Comparison of ENCODE assay signal across 10 cellular contexts in the genomic region with DNA sequence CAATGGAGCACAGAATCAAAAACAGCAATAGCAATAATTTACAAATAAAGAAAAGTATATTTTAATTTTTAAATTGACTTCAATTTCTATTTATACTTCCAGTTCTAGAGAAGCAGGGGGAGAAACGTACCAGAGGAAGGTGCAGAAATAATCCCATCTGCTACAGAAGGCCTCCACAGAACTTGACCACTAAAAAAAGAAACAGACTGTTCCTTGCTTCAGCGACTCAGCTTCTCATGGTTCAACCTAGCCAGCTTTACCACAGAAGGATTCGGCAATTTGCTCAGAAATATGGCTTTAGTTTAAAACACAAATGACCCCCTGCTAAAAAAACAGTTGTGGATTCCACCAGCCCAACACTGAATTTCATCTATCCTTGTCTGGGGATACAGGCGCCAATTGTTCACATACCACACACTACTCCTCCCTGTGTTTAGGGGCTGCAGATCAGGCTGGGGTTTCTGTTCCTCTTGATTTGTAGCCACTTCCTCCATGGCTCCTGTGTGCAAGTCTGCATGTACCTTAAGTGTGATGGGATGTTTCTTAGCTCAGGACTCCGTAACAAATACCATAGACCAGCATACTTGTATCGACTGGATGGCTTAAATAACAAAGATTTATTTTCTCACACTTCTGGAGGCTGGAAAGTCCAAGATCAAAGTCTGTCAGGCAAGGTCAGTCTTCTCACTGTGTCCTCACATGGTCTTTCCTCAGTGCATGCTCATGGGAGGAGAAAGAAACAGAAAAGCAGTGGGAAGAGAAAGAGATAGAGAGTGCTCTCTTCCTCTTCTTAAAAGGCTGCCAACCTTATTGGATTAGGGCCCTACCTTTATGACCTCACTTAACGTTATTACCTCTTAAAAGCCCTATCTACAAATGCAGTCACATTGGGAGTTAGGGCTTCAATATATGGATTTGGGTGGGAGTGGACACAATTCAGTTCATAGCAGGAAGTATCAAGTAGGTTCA.
DNase-seq lines count a peak whose midpoint lies in the region; ATAC-seq and TF ChIP-seq lines count a peak whose summit lies in the region.
"Had no signal": no experiment of that assay in that cellular context is flagged by ENCODE, and none has a peak within 500 bp of the region (broad histone marks: within the 10 kb centered on the region; RNA-seq: fewer than 3 reads in every experiment).

No MANE protein-coding gene starts in this region.

- no peaks in the 10 kb centered on the region for H3K36me3 ChIP-seq in SJCRH30

- DNase-seq in GM12865 (ENCODE audit: low read depth): peak; percentile 47
- peak; percentile 37 for DNase-seq in NOMO-1 treated with dmso at 0.1 percent for 144 hours (lab: John Stamatoyannopoulos, UW; ENCODE audit: unreplicated experiment)
- no peak for DNase-seq in SJCRH30
- DNase-seq in HT-29 (ENCODE audit: low spot score): no peak
- no peak for DNase-seq in NCI-H226
- no peak for DNase-seq in activated CD8-positive, alpha-beta memory T cell treated with anti-CD3 and anti-CD28 coated beads for 24 hours
- DNase-seq: CD4-positive, CD25-positive, alpha-beta regulatory T cell; NCI-H2107 had no signal

- no peak overlapping the region for H3K27ac ChIP-seq in SJCRH30

- ATAC-seq in GM19455 (IDR thresholded peaks at IDR 0.05; ENCODE audit: unreplicated experiment): peak; percentile 80
- ATAC-seq in HG03025 (IDR thresholded peaks at IDR 0.05; ENCODE audit: low FRiP score, unreplicated experiment): peak; percentile 94

- no peaks in the 10 kb centered on the region for H3K27me3 ChIP-seq in SJCRH30

- H3K4me1 ChIP-seq in SJCRH30: peaks cover 20% of the 10 kb centered on the region

- no peak for TF ChIP-seq CTCF in GM12865 (IDR thresholded peaks at IDR 0.05; ENCODE audit: insufficient read depth, low read depth, low read length, missing control alignments)

- H3K9me3 ChIP-seq in SJCRH30 (replicated peaks): no peaks in the 10 kb centered on the region

- H3K4me3 ChIP-seq in GM12865 (ENCODE audit: low read depth, low read length) (no peak overlapping the region), SJCRH30 (no peak overlapping the region)

Comparison
In these comparisons a context has a peak if more than half of its experiments do, and no peak if none do; other contexts are left out.
1. DNase-seq: peak in GM12865 (single experiment) and NOMO-1 treated with dmso at 0.1 percent for 144 hours (single experiment); none in SJCRH30 (0 of 2), HT-29 (single experiment), NCI-H226 (single experiment) and activated CD8-positive, alpha-beta memory T cell treated with anti-CD3 and anti-CD28 coated beads for 24 hours (single experiment).